27 cellular contexts compared by ENCODE assay signal in the genomic region with DNA sequence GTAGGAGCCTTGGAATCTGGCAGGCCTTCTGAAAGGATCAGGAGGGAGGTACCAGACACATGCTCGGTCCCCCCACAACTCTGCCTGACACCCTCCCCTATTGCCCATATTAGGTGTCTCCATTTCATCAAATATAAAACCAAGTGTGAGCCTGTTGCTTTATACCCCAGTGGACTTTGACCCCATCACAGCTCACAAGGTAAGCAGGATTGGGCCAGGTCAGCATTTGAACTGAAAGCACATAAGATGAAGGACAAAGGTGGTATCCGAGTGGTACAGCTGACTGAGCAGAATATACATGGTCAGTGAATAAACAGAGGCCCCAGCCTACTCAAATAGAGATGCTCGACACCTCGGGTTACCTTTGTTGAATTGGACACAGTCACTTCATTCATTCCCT.
"Had no signal": no experiment of that assay in that cellular context is flagged by ENCODE, and none has a peak within 500 bp of the region (broad histone marks: within the 10 kb centered on the region; RNA-seq: fewer than 3 reads in every experiment).

No MANE protein-coding gene starts in this region.

- H3K27ac ChIP-seq: epithelial cell of prostate, gastrocnemius medialis, neural progenitor cell, prostate gland, right atrium auricular region, sigmoid colon, spleen, suprapubic skin, transverse colon, upper lobe of right lung, uterus had no signal

- H3K9me3 ChIP-seq: gastrocnemius medialis, prostate gland, right atrium auricular region, sigmoid colon, spleen, suprapubic skin, transverse colon, upper lobe of right lung, uterus had no signal

- H3K36me3 Mint-ChIP-seq: neural progenitor cell had no signal

- H3K4me3 Mint-ChIP-seq: dendritic cell treated with granulocyte-macrophage colony-stimulating factor and Interleukin-4, amounts not matched to agents 40 ng/mL and 50 ng/mL, for 4 days; endodermal cell; memory B cell; naive thymus-derived CD4-positive, alpha-beta T cell; nephron; neural progenitor cell; stimulated activated memory B cell treated with anti-CD40 and anti-IgM and Interleukin-4, amounts not matched to agents 10 μg/mL and 1 μg/mL and 100 μg/mL, for 72 hours; stimulated activated naive CD8-positive, alpha-beta T cell treated with anti-CD3 and anti-CD28 coated beads, Interleukin-15, Interleukin-2, amounts not matched to agents 100 ng/mL and 50 ng/mL, for 24 hours had no signal

- FAIRE-seq: colon, kidney had no signal

- H3K27ac Mint-ChIP-seq: dendritic cell treated with granulocyte-macrophage colony-stimulating factor and Interleukin-4, amounts not matched to agents 40 ng/mL and 50 ng/mL, for 4 days; endodermal cell; memory B cell; naive thymus-derived CD4-positive, alpha-beta T cell; neural progenitor cell; stimulated activated naive CD8-positive, alpha-beta T cell treated with anti-CD3 and anti-CD28 coated beads, Interleukin-15, Interleukin-2, amounts not matched to agents 100 ng/mL and 50 ng/mL, for 24 hours had no signal

- H3K9me3 Mint-ChIP-seq: dendritic cell treated with granulocyte-macrophage colony-stimulating factor and Interleukin-4, amounts not matched to agents 40 ng/mL and 50 ng/mL, for 4 days; memory B cell; naive thymus-derived CD4-positive, alpha-beta T cell; neural progenitor cell; stimulated activated memory B cell treated with anti-CD40 and anti-IgM and Interleukin-4, amounts not matched to agents 10 μg/mL and 1 μg/mL and 100 μg/mL, for 72 hours; stimulated activated naive CD8-positive, alpha-beta T cell treated with anti-CD3 and anti-CD28 coated beads, Interleukin-15, Interleukin-2, amounts not matched to agents 100 ng/mL and 50 ng/mL, for 24 hours had no signal

- H3K27me3 Mint-ChIP-seq: dendritic cell treated with granulocyte-macrophage colony-stimulating factor and Interleukin-4, amounts not matched to agents 40 ng/mL and 50 ng/mL, for 4 days; memory B cell; naive thymus-derived CD4-positive, alpha-beta T cell; stimulated activated memory B cell treated with anti-CD40 and anti-IgM and Interleukin-4, amounts not matched to agents 10 μg/mL and 1 μg/mL and 100 μg/mL, for 72 hours; stimulated activated naive CD8-positive, alpha-beta T cell treated with anti-CD3 and anti-CD28 coated beads, Interleukin-15, Interleukin-2, amounts not matched to agents 100 ng/mL and 50 ng/mL, for 24 hours had no signal

- ATAC-seq: esophagus mucosa; gastrocnemius medialis; left ventricle myocardium superior; naive thymus-derived CD4-positive, alpha-beta T cell; stimulated activated memory B cell treated with anti-CD40 and anti-IgM and Interleukin-4, amounts not matched to agents 10 μg/mL and 1 μg/mL and 100 μg/mL, for 72 hours; upper lobe of right lung had no signal

- H3K36me3 ChIP-seq: gastrocnemius medialis, neural progenitor cell, prostate gland, right atrium auricular region, sigmoid colon, suprapubic skin, transverse colon, upper lobe of right lung, uterus had no signal

- H3K27me3 ChIP-seq: gastrocnemius medialis, neural progenitor cell, right atrium auricular region, sigmoid colon, spleen, suprapubic skin, transverse colon, upper lobe of right lung, uterus had no signal

- H3K4me1 Mint-ChIP-seq: memory B cell; naive thymus-derived CD4-positive, alpha-beta T cell; neural progenitor cell; stimulated activated memory B cell treated with anti-CD40 and anti-IgM and Interleukin-4, amounts not matched to agents 10 μg/mL and 1 μg/mL and 100 μg/mL, for 72 hours had no signal

- H3K9ac ChIP-seq: neural progenitor cell had no signal

- H3K4me3 ChIP-seq: gastrocnemius medialis, lung, neural progenitor cell, prostate gland, right atrium auricular region, sigmoid colon, spleen, suprapubic skin, transverse colon, upper lobe of right lung, uterus had no signal

- DNase-seq: effector CD8-positive, alpha-beta T cell; endodermal cell; foreskin fibroblast; gastrocnemius medialis; head of caudate nucleus; kidney; left ventricle myocardium superior; naive thymus-derived CD4-positive, alpha-beta T cell; sigmoid colon; spleen; stimulated activated CD4-positive, alpha-beta T cell treated with anti-CD3 and anti-CD28 coated beads, Interleukin-4, amount 100 ng/mL, for 4 hours; transverse colon; upper lobe of right lung; uterus had no signal

- H3K4me1 ChIP-seq: gastrocnemius medialis, neural progenitor cell, prostate gland, right atrium auricular region, sigmoid colon, spleen, suprapubic skin, transverse colon, upper lobe of right lung, uterus had no signal
